Comparison of ENCODE assay signal across 8 cellular contexts in genomic region chr1:178725603-178726517, GRCh38. TPM values are rescaled to one million over a fixed set of nuclear protein-coding genes. Genes with fewer than 3 reads are reported as not detected.
DNase-seq lines count a peak whose midpoint lies in the region; ATAC-seq and TF ChIP-seq lines count a peak whose summit lies in the region.

No MANE protein-coding gene starts in this region.

- intact Hi-C loops in Right ventricle myocardium inferior (cut with DNase I) = loop anchor here (10.0 kb wide), 1 partner anchor 181 kb away; no protein-coding TSS in a partner anchor

- peak overlapping the region; percentile 80 for H3K4me3 Mint-ChIP-seq in osteocyte (ENCODE audit: unreplicated experiment)

- H3K27ac ChIP-seq in urinary bladder (ENCODE audit: low read depth) = peak overlapping the region; percentile 65

- TF ChIP-seq CTCF in osteocyte (IDR thresholded peaks at IDR 0.05) = peak; percentile 25

- H3K4me3 ChIP-seq in adipocyte (ENCODE audit: low read length) (peak overlapping the region; percentile 97), urinary bladder (ENCODE audit: low read depth, low read length) (peak overlapping the region; percentile 93)

- no peaks in the 10 kb centered on the region for H3K27me3 ChIP-seq in adipocyte (replicated peaks; ENCODE audit: control insufficient read depth, insufficient read depth, low read length)

- no peaks in the 10 kb centered on the region for H3K36me3 Mint-ChIP-seq in osteocyte (ENCODE audit: unreplicated experiment)

- DNase-seq in ELF-1 (ENCODE audit: low read depth, low spot score) (peak; percentile 91), H4 (ENCODE audit: low spot score) (peak; percentile 83), LHCN-M2 (ENCODE audit: low read depth) (peak; percentile 81), SK-N-DZ (ENCODE audit: low spot score) (peak; percentile 82), adipocyte (ENCODE audit: low read depth) (peak; percentile 80), Right ventricle myocardium inferior (ENCODE audit: missing footprints) (peak; percentile 82), osteocyte (ENCODE audit: extremely low spot score, unreplicated experiment) (no peak)

- H3K27me3 Mint-ChIP-seq in osteocyte (ENCODE audit: unreplicated experiment) = no peaks in the 10 kb centered on the region

- no peaks in the 10 kb centered on the region for H3K9me3 Mint-ChIP-seq in osteocyte (ENCODE audit: unreplicated experiment)

- H3K36me3 ChIP-seq in adipocyte (ENCODE audit: control insufficient read depth, insufficient read depth, low read length, severe bottlenecking) = no peaks in the 10 kb centered on the region
- no peaks in the 10 kb centered on the region for H3K36me3 ChIP-seq in urinary bladder (ENCODE audit: insufficient read depth)

- peak overlapping the region; percentile 45 for H3K27ac Mint-ChIP-seq in osteocyte (ENCODE audit: unreplicated experiment)

- ATAC-seq in Right ventricle myocardium inferior = peak; percentile 82

- peaks cover 19% of the 10 kb centered on the region for H3K4me1 Mint-ChIP-seq in osteocyte (ENCODE audit: unreplicated experiment)

- H3K9me3 ChIP-seq in adipocyte (ENCODE audit: control insufficient read depth, low read length) = no peaks in the 10 kb centered on the region

- H3K9ac ChIP-seq in adipocyte (ENCODE audit: low read length) = peak overlapping the region; percentile 94

- peaks cover 26% of the 10 kb centered on the region for H3K4me1 ChIP-seq in adipocyte (ENCODE audit: control insufficient read depth, insufficient read depth, low read length)
- no peaks in the 10 kb centered on the region for H3K4me1 ChIP-seq in urinary bladder (ENCODE audit: insufficient read depth)

- WGBS in urinary bladder = under 1% methylated on average over 76 of the region's 76 CpGs

RNA-seq across cellular contexts. Expression of gene RALGPS2, which starts 0.8 kb away (rescaled TPM):
- 3.5 and 9.5 TPM in 2 replicates for total RNA-seq in H4 (2014; rRNA removed; shearing (Covaris generic))
- total RNA-seq in LHCN-M2 (2014; rRNA removed) (26.2 and 33.1 TPM in 2 replicates), Right ventricle myocardium inferior (14.4 TPM), osteocyte (6.5 and 8.4 TPM in 2 replicates), urinary bladder (82.4 TPM)
- 3.6 TPM for polyA plus RNA-seq in LHCN-M2 (2012)
- 12.2 and 15.5 TPM in 2 replicates for polyA plus RNA-seq in SK-N-DZ (2014; cell fraction: cytosol; rRNA removed)
- polyA plus RNA-seq in SK-N-DZ (2014; cell fraction: nucleus; rRNA removed) = 20.3 and 23.3 TPM in 2 replicates
- 3.8 TPM for polyA plus RNA-seq in urinary bladder
